ENCODE assay signal across 10 cellular contexts in the genomic region with DNA sequence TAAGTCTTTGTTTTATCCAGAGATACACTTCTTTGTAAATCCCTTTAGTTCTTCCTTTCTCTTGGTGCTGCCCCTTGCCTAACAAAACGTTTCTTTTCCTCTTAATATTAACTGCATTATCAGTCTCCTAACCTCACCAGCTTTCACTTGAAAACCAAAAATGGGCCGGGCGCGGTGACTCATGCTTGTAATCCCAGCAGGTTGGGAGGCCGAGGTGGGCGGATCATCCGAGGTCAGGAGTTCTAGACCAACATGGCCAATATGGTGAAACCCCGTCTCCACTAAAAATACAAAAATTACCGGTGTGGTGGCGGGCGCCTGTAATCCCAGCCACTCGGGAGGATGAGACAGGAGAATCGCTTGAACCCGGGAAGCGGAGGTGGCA.
DNase-seq lines count a peak whose midpoint lies in the region; ATAC-seq and TF ChIP-seq lines count a peak whose summit lies in the region.
"Had no signal": no experiment of that assay in that cellular context is flagged by ENCODE, and none has a peak within 500 bp of the region (broad histone marks: within the 10 kb centered on the region; RNA-seq: fewer than 3 reads in every experiment).

No MANE protein-coding gene starts in this region.

- no peak overlapping the region for H2AK5ac ChIP-seq in H9 (ENCODE audit: insufficient read length, low read length)

- peak; percentile 15 for ATAC-seq in GM18858 (IDR thresholded peaks at IDR 0.05; ENCODE audit: unreplicated experiment)
- ATAC-seq: activated CD4-positive, alpha-beta T cell treated with anti-CD3 and anti-CD28 coated beads for 36 hours; mucosa of descending colon had no signal

- no peak overlapping the region for H3K4me3 Mint-ChIP-seq in H9
- no peak overlapping the region for H3K4me3 Mint-ChIP-seq in activated naive CD8-positive, alpha-beta T cell treated with anti-CD3 and anti-CD28 coated beads for 36 hours
- H3K4me3 Mint-ChIP-seq: activated CD4-positive, alpha-beta T cell treated with anti-CD3 and anti-CD28 coated beads for 36 hours had no signal

- no peak overlapping the region for H3K9ac ChIP-seq in H9 (ENCODE audit: extremely low read depth, insufficient read length, low read length)

- H2BK12ac ChIP-seq in H9 (ENCODE audit: insufficient read length, low read depth, low read length): no peak overlapping the region

- H3K23ac ChIP-seq in H9 (ENCODE audit: insufficient read length, low read depth, low read length): no peak overlapping the region

- H3K4ac ChIP-seq in H9 (ENCODE audit: low read depth, low read length): no peak overlapping the region

- H4K5ac ChIP-seq in H9 (ENCODE audit: insufficient read length, low read depth, low read length): no peak overlapping the region

- H3K18ac ChIP-seq in H9 (ENCODE audit: insufficient read length, low read depth, low read length): no peak overlapping the region

- H3K27me3 Mint-ChIP-seq in H9 (ENCODE audit: low read depth): no peaks in the 10 kb centered on the region
- peaks cover 5% of the 10 kb centered on the region for H3K27me3 Mint-ChIP-seq in activated naive CD8-positive, alpha-beta T cell treated with anti-CD3 and anti-CD28 coated beads for 36 hours
- H3K27me3 Mint-ChIP-seq: activated CD4-positive, alpha-beta T cell treated with anti-CD3 and anti-CD28 coated beads for 36 hours had no signal

- no peak overlapping the region for H2BK20ac ChIP-seq in H9 (ENCODE audit: low read depth, low read length, poor library complexity, severe bottlenecking)

- no peaks in the 10 kb centered on the region for H3K23me2 ChIP-seq in H9 (ENCODE audit: insufficient read length, low read depth, low read length, poor library complexity, severe bottlenecking)

- H3K9me3 Mint-ChIP-seq in H9: no peaks in the 10 kb centered on the region; a peak in 1 of 5 replicates
- no peaks in the 10 kb centered on the region for H3K9me3 Mint-ChIP-seq in activated naive CD8-positive, alpha-beta T cell treated with anti-CD3 and anti-CD28 coated beads for 36 hours

- no peak overlapping the region for H2BK5ac ChIP-seq in H9 (ENCODE audit: insufficient read length, low read length)

- H3K4me1 Mint-ChIP-seq in H9: peaks cover 1 to 3% of the 10 kb centered on the region in 2 experiments; a peak in 1 of 4 replicates
- no peaks in the 10 kb centered on the region for H3K4me1 Mint-ChIP-seq in activated naive CD8-positive, alpha-beta T cell treated with anti-CD3 and anti-CD28 coated beads for 36 hours
- H3K4me1 Mint-ChIP-seq: activated CD4-positive, alpha-beta T cell treated with anti-CD3 and anti-CD28 coated beads for 36 hours had no signal

- H4K20me1 ChIP-seq in H9 (ENCODE audit: control insufficient read depth, insufficient read depth, insufficient read length): no peaks in the 10 kb centered on the region

- H2AFZ ChIP-seq in H9 (ENCODE audit: low read length): no peak overlapping the region

- H3K14ac ChIP-seq in H9 (ENCODE audit: insufficient read depth, low read length): no peak overlapping the region

- H3K27me3 ChIP-seq in H9 (ENCODE audit: insufficient read depth, low read length): no peaks in the 10 kb centered on the region

- H3K9me3 ChIP-seq in H9 (ENCODE audit: control insufficient read depth, low read depth, low read length): no peaks in the 10 kb centered on the region
- H3K9me3 ChIP-seq: mucosa of descending colon had no signal

- no peak overlapping the region for H2BK120ac ChIP-seq in H9 (ENCODE audit: low read depth, low read length, poor library complexity, severe bottlenecking)

- H3K56ac ChIP-seq in H9 (ENCODE audit: insufficient read length, low read depth, low read length): no peak overlapping the region

- H3K79me1 ChIP-seq in H9 (ENCODE audit: insufficient read depth, low read depth, low read length, poor library complexity, severe bottlenecking): no peaks in the 10 kb centered on the region

- no peaks in the 10 kb centered on the region for H3K79me2 ChIP-seq in H9 (ENCODE audit: insufficient read depth, low read length)

- H3K27ac Mint-ChIP-seq in H9: 0 out of 7 replicates have a peak overlapping the region, but pooled peaks of 1 of the 3 experiments have one; percentile 60
- no peak overlapping the region for H3K27ac Mint-ChIP-seq in activated naive CD8-positive, alpha-beta T cell treated with anti-CD3 and anti-CD28 coated beads for 36 hours
- H3K27ac Mint-ChIP-seq: activated CD4-positive, alpha-beta T cell treated with anti-CD3 and anti-CD28 coated beads for 36 hours had no signal

- TF ChIP-seq CTCF in H9 (conservative IDR thresholded peaks at IDR 0.05): 0 out of 3 replicates have a peak, but pooled peaks have one; percentile 3

- no peak overlapping the region for H3K27ac ChIP-seq in H9 (ENCODE audit: insufficient read length, low read depth, low read length)

- no peak overlapping the region for H3K4me2 ChIP-seq in H9 (ENCODE audit: insufficient read depth, insufficient read length, low read length)

- no peak overlapping the region for H3T11ph ChIP-seq in H9 (ENCODE audit: low read length)

- no peaks in the 10 kb centered on the region for H3K4me1 ChIP-seq in H9 (ENCODE audit: insufficient read depth, low read length)

- H3K36me3 Mint-ChIP-seq in H9 (ENCODE audit: insufficient read depth in 1 of 3, low read depth in 3 of 3): no peaks in the 10 kb centered on the region
- no peaks in the 10 kb centered on the region for H3K36me3 Mint-ChIP-seq in activated naive CD8-positive, alpha-beta T cell treated with anti-CD3 and anti-CD28 coated beads for 36 hours

- WGBS in H9 (ENCODE audit: extremely low coverage, insufficient read length, low lambda C conversion rate): no CpG with 5 or more reads among the region's 15 CpGs

- no peak overlapping the region for H4K8ac ChIP-seq in H9 (replicated peaks; ENCODE audit: insufficient read length, low read depth, low read length)

- DNase-seq in H9 (peak; percentile 44), NCI-H82 (lab: John Stamatoyannopoulos, UW) (peak; percentile 70), iPS DF 4.7 (ENCODE audit: extremely low read depth, low spot score) (peak; percentile 2), Kasumi-1 (lab: John Stamatoyannopoulos, UW) (no peak), UCSD-AML1 (lab: John Stamatoyannopoulos, UW; ENCODE audit: unreplicated experiment) (no peak), middle frontal gyrus (ENCODE audit: extremely low spot score, low spot score) (no peak)
- no peak for DNase-seq in activated naive CD8-positive, alpha-beta T cell treated with anti-CD3 and anti-CD28 coated beads for 36 hours

- H4K91ac ChIP-seq in H9 (ENCODE audit: insufficient read length, low read depth, low read length): no peak overlapping the region

- H2BK15ac ChIP-seq in H9 (ENCODE audit: low read depth, low read length): no peak overlapping the region

Comparison
In these comparisons a context has a peak if more than half of its experiments do, and no peak if none do; other contexts are left out.
1. DNase-seq: peak in H9 (single experiment), NCI-H82 (single experiment) and iPS DF 4.7 (single experiment); none in activated naive CD8-positive, alpha-beta T cell treated with anti-CD3 and anti-CD28 coated beads for 36 hours (single experiment), Kasumi-1 (0 of 2), UCSD-AML1 (single experiment) and middle frontal gyrus (single experiment).